Comparison of ENCODE assay signal across 15 cellular contexts in the genomic region with DNA sequence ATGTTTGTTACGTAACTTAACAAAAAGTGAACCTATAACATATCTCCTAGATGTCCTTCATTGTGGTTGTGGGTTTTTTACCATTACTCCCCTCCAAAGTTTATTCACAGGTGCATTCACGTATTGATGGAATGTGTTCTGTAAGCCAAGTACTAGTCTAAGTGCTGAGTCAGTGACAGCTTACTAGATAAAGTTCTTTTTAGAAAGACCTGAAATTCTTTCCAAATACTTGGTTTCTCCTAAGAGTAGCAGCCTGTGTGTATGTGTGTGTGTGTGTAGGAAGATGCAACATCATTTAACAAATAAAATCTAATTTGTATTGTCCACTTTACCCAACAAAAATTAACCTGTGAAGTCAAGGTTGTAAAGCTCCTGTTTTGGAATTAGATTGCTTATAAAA. TPM values are rescaled to one million over a fixed set of nuclear protein-coding genes. Genes with fewer than 3 reads are reported as not detected.
DNase-seq lines count a peak whose midpoint lies in the region; ATAC-seq and TF ChIP-seq lines count a peak whose summit lies in the region.
"Had no signal": no experiment of that assay in that cellular context is flagged by ENCODE, and none has a peak within 500 bp of the region (broad histone marks: within the 10 kb centered on the region; RNA-seq: fewer than 3 reads in every experiment).

No MANE protein-coding gene starts in this region.

- DNase-seq in CD4-positive, alpha-beta T cell: no peak
- DNase-seq in SK-N-SH (no peak), choroid plexus epithelial cell (ENCODE audit: low read depth) (peak; percentile 25), foreskin keratinocyte (no peak), NCI-H82 (lab: John Stamatoyannopoulos, UW) (no peak)
- DNase-seq in stimulated activated naive B cell treated with anti-CD40 and anti-IgM and Interleukin-4, amounts not matched to agents 10 μg/mL and 1 μg/mL and 100 μg/mL, for 72 hours: no peak
- DNase-seq: 8988T; AML-193; CD4-positive, CD25-positive, alpha-beta regulatory T cell; DMS79 treated with DMSO at 0.1 percent for 48 hours; GOT3; H9 had no signal

- H3K27me3 ChIP-seq in CD4-positive, alpha-beta T cell (ENCODE audit: control insufficient read depth, insufficient read depth, low read length): no peaks in the 10 kb centered on the region
- no peaks in the 10 kb centered on the region for H3K27me3 ChIP-seq in SK-N-SH (ENCODE audit: insufficient read depth)
- no peaks in the 10 kb centered on the region for H3K27me3 ChIP-seq in parathyroid adenoma (ENCODE audit: control insufficient read depth, insufficient read depth, low read length)
- no peaks in the 10 kb centered on the region for H3K27me3 ChIP-seq in foreskin keratinocyte
- H3K27me3 ChIP-seq: BLaER1 had no signal

- H3K79me2 ChIP-seq in SK-N-SH (ENCODE audit: insufficient read depth) (no peaks in the 10 kb centered on the region), parathyroid adenoma (no peaks in the 10 kb centered on the region)

- H3K36me3 ChIP-seq in SK-N-SH (replicated peaks in 1 of 2; ENCODE audit: control insufficient read depth in 1 of 2, insufficient read depth in 2 of 2, low read length in 1 of 2) (peaks cover under 1 to 31% of the 10 kb centered on the region in 2 experiments), parathyroid adenoma (ENCODE audit: control insufficient read depth, insufficient read depth, low read length) (no peaks in the 10 kb centered on the region)

- no peak overlapping the region for H3K27ac ChIP-seq in CD4-positive, alpha-beta T cell (ENCODE audit: low read depth, low read length)
- H3K27ac ChIP-seq in SK-N-SH (ENCODE audit: low read depth in 2 of 2, low read length in 1 of 2) (peak overlapping the region in 1 of 2 experiments; percentile 41; a peak in 1 of 4 replicates), parathyroid adenoma (no peak overlapping the region), foreskin keratinocyte (no peak overlapping the region)
- H3K27ac ChIP-seq: BLaER1 had no signal

- ATAC-seq in CD4-positive, alpha-beta T cell (ENCODE audit: poor library complexity): no peak
- ATAC-seq in foreskin keratinocyte: no peak
- no peak for ATAC-seq in stimulated activated naive B cell treated with anti-CD40 and anti-IgM and Interleukin-4, amounts not matched to agents 10 μg/mL and 1 μg/mL and 100 μg/mL, for 72 hours (replicated peaks)

- H3K4me3 ChIP-seq in SK-N-SH (ENCODE audit: low read depth in 2 of 2, low read length in 1 of 2) (no peak overlapping the region), choroid plexus epithelial cell (ENCODE audit: low read depth, low read length) (no peak overlapping the region), parathyroid adenoma (ENCODE audit: low read depth, low read length) (no peak overlapping the region)
- H3K4me3 ChIP-seq: BLaER1 had no signal

- H3K27ac Mint-ChIP-seq in CD4-positive, alpha-beta T cell: peak overlapping the region; percentile 39
- no peak overlapping the region for H3K27ac Mint-ChIP-seq in stimulated activated naive B cell treated with anti-CD40 and anti-IgM and Interleukin-4, amounts not matched to agents 10 μg/mL and 1 μg/mL and 100 μg/mL, for 72 hours
- H3K27ac Mint-ChIP-seq: CD4-positive, CD25-positive, alpha-beta regulatory T cell; IgD-negative memory B cell had no signal

- POLR2A ChIA-PET in CD4-positive, alpha-beta T cell (lab: Charles Lee): no interaction called here
- POLR2A ChIA-PET in SK-N-SH (lab: Yijun Ruan, JAX): no interaction called here

- H3K9me2 ChIP-seq in SK-N-SH: no peaks in the 10 kb centered on the region

- intact Hi-C loops in CD4-positive, alpha-beta T cell (cut with DNase I, micrococcal nuclease): no loop called here

- H3K27me3 Mint-ChIP-seq in CD4-positive, alpha-beta T cell: no peaks in the 10 kb centered on the region
- no peaks in the 10 kb centered on the region for H3K27me3 Mint-ChIP-seq in stimulated activated naive B cell treated with anti-CD40 and anti-IgM and Interleukin-4, amounts not matched to agents 10 μg/mL and 1 μg/mL and 100 μg/mL, for 72 hours
- H3K27me3 Mint-ChIP-seq: CD4-positive, CD25-positive, alpha-beta regulatory T cell; IgD-negative memory B cell had no signal

- H4K20me1 ChIP-seq in SK-N-SH (ENCODE audit: insufficient read depth): no peaks in the 10 kb centered on the region
- H4K20me1 ChIP-seq: BLaER1 had no signal

- no peak overlapping the region for H3K9ac ChIP-seq in SK-N-SH
- H3K9ac ChIP-seq in parathyroid adenoma: no peak overlapping the region
- H3K9ac ChIP-seq: BLaER1 had no signal

- H3K4me2 ChIP-seq in SK-N-SH (no peak overlapping the region), parathyroid adenoma (ENCODE audit: low read length) (peak overlapping the region; percentile 21)
- H3K4me2 ChIP-seq: BLaER1 had no signal

- H3K4me1 ChIP-seq in SK-N-SH (ENCODE audit: control insufficient read depth in 1 of 2, insufficient read depth in 2 of 2, low read depth in 1 of 2, low read length in 1 of 2) (no peaks in the 10 kb centered on the region; a peak in 2 of 4 replicates), parathyroid adenoma (no peaks in the 10 kb centered on the region), foreskin keratinocyte (no peaks in the 10 kb centered on the region)
- H3K4me1 ChIP-seq: BLaER1 had no signal

- WGBS in SK-N-SH (ENCODE audit: low lambda C conversion rate): 68% methylated on average over 2 of the region's 2 CpGs

- peaks cover 3% of the 10 kb centered on the region for H3K4me1 Mint-ChIP-seq in CD4-positive, alpha-beta T cell (ENCODE audit: low read depth)
- H3K4me1 Mint-ChIP-seq in stimulated activated naive B cell treated with anti-CD40 and anti-IgM and Interleukin-4, amounts not matched to agents 10 μg/mL and 1 μg/mL and 100 μg/mL, for 72 hours: no peaks in the 10 kb centered on the region
- H3K4me1 Mint-ChIP-seq: IgD-negative memory B cell had no signal

- H3K36me3 Mint-ChIP-seq in CD4-positive, alpha-beta T cell (ENCODE audit: low read depth): peaks cover 84% of the 10 kb centered on the region
- H3K36me3 Mint-ChIP-seq in stimulated activated naive B cell treated with anti-CD40 and anti-IgM and Interleukin-4, amounts not matched to agents 10 μg/mL and 1 μg/mL and 100 μg/mL, for 72 hours: peaks cover 20 to 36% of the 10 kb centered on the region in 2 donors

- H3K4me3 Mint-ChIP-seq in CD4-positive, alpha-beta T cell: no peak overlapping the region
- H3K4me3 Mint-ChIP-seq in stimulated activated naive B cell treated with anti-CD40 and anti-IgM and Interleukin-4, amounts not matched to agents 10 μg/mL and 1 μg/mL and 100 μg/mL, for 72 hours: no peak overlapping the region
- H3K4me3 Mint-ChIP-seq: CD4-positive, CD25-positive, alpha-beta regulatory T cell; H9; IgD-negative memory B cell had no signal

- TF ChIP-seq RAD21 in SK-N-SH (IDR thresholded peaks at IDR 0.05; ENCODE audit: low read length): no peak

- CTCF ChIA-PET in CD4-positive, alpha-beta T cell (lab: Charles Lee): no interaction called here
- CTCF ChIA-PET in SK-N-SH (lab: Yijun Ruan, JAX): no interaction called here

- no peaks in the 10 kb centered on the region for H3K9me3 ChIP-seq in CD4-positive, alpha-beta T cell (ENCODE audit: control insufficient read depth, low read length)
- no peaks in the 10 kb centered on the region for H3K9me3 ChIP-seq in SK-N-SH
- no peaks in the 10 kb centered on the region for H3K9me3 ChIP-seq in parathyroid adenoma (ENCODE audit: control insufficient read depth, low read length)
- H3K9me3 ChIP-seq: BLaER1 had no signal

- H3F3A ChIP-seq in SK-N-SH (replicated peaks; ENCODE audit: insufficient read depth): peaks cover 5% of the 10 kb centered on the region

- H3K9me3 Mint-ChIP-seq in CD4-positive, alpha-beta T cell: no peaks in the 10 kb centered on the region
- H3K9me3 Mint-ChIP-seq in stimulated activated naive B cell treated with anti-CD40 and anti-IgM and Interleukin-4, amounts not matched to agents 10 μg/mL and 1 μg/mL and 100 μg/mL, for 72 hours: no peaks in the 10 kb centered on the region
- H3K9me3 Mint-ChIP-seq: H9, IgD-negative memory B cell had no signal

- no peak overlapping the region for H2AFZ ChIP-seq in SK-N-SH (ENCODE audit: low read depth)
- H2AFZ ChIP-seq in parathyroid adenoma: no peak overlapping the region

- no peak for TF ChIP-seq CTCF in CD4-positive, alpha-beta T cell (IDR thresholded peaks at IDR 0.05)
- TF ChIP-seq CTCF in SK-N-SH (IDR thresholded peaks at IDR 0.05) (no peak), choroid plexus epithelial cell (conservative IDR thresholded peaks at IDR 0.05; ENCODE audit: low read depth, low read length) (no peak), parathyroid adenoma (IDR thresholded peaks at IDR 0.05) (no peak), foreskin keratinocyte (conservative IDR thresholded peaks at IDR 0.05) (no peak)

- no peak for TF ChIP-seq EP300 in SK-N-SH (IDR thresholded peaks at IDR 0.05; ENCODE audit: borderline replicate concordance in 1 of 2, low read depth in 1 of 2, low read length in 1 of 2)

TF ChIP-seq in SK-N-SH, 30 proteins besides CTCF, POLR2A, EP300 and RAD21:
- TF ChIP-seq FOSL2 (IDR thresholded peaks at IDR 0.05; ENCODE audit: borderline replicate concordance, low read depth): peak; percentile 6; the same call in 1 of the 2 replicates
- no peak for TF ChIP-seq USF2 (IDR thresholded peaks at IDR 0.05; ENCODE audit: borderline replicate concordance, low read depth, low read length)

RNA-seq across cellular contexts. Expression of gene NAP1L5, which starts 22.1 kb away (rescaled TPM):
- 10 to 100 TPM; 17.3 to 17.9 TPM for total RNA-seq in CD4-positive, alpha-beta T cell
- polyA plus RNA-seq in SK-N-SH (2012; rRNA removed) (7.5 and 8.1 TPM in 2 replicates), foreskin keratinocyte (0.49 and 1.0 TPM in 2 replicates)
- 8.2 and 12.4 TPM in 2 replicates for polyA plus RNA-seq in SK-N-SH (2012; cell fraction: cytosol; rRNA removed)
- 2.0 and 3.0 TPM in 2 replicates for polyA plus RNA-seq in SK-N-SH (2012; cell fraction: nucleus; rRNA removed)
- total RNA-seq in foreskin keratinocyte: 0.88 and 1.3 TPM in 2 replicates
